23 cellular contexts compared by ENCODE assay signal in the genomic region with DNA sequence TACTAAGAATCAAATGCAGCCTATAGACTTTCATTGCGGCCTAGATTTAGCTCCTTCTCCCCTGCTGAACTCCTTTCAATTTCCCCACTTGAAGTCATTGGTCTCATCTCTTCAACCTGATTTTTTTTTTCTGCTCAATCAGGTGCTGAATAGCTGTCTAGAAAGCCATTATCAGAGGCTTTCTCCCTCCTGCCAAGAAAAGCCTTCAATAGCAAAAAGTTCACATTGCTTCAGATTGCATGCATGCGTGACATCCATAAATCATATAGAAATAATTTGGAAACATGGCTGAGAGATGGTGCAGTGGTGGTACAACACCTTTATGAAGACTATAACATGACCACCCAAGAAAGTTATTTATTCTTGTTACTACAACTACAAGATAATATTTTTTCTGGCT.
DNase-seq lines count a peak whose midpoint lies in the region; ATAC-seq, FAIRE-seq and TF ChIP-seq lines count a peak whose summit lies in the region.
"Had no signal": no experiment of that assay in that cellular context is flagged by ENCODE, and none has a peak within 500 bp of the region (broad histone marks: within the 10 kb centered on the region; RNA-seq: fewer than 3 reads in every experiment).

No MANE protein-coding gene starts in this region.

- H3K4me1 ChIP-seq in A549 = 0 out of 3 replicates have a peak, but pooled peaks cover 3% of the 10 kb centered on the region
- H3K4me1 ChIP-seq: BE2C; BLaER1 treated with 17β-estradiol and CSF1 and Interleukin-3, amounts not matched to agents 10 nM and 100 nM; HAP-1 had no signal

- no peak for TF ChIP-seq EP300 in A549 (IDR thresholded peaks at IDR 0.05)

- no peak for ATAC-seq in A549
- ATAC-seq: GM23338 had no signal

- TF ChIP-seq CTCF in A549 (IDR thresholded peaks at IDR 0.05) (no peak), brain (conservative IDR thresholded peaks at IDR 0.05) (no peak)

- H3K36me3 ChIP-seq in MG63 = no peaks in the 10 kb centered on the region
- H3K36me3 ChIP-seq: BE2C; BLaER1 treated with 17β-estradiol and CSF1 and Interleukin-3, amounts not matched to agents 10 nM and 100 nM; HAP-1 had no signal

- CTCF ChIA-PET in A549 (lab: Yijun Ruan, JAX) = interaction anchor here (0.7 to 1.3 kb wide), 5 partner anchors 10 to 206 kb away, joined by 3 to 4 read pairs (median 3); no protein-coding TSS in a partner anchor

- H3K27me3 ChIP-seq in MG63 = no peaks in the 10 kb centered on the region
- H3K27me3 ChIP-seq: BE2C; BLaER1 treated with 17β-estradiol and CSF1 and Interleukin-3, amounts not matched to agents 10 nM and 100 nM had no signal

- H3K27ac ChIP-seq in A549 = no peak overlapping the region
- H3K27ac ChIP-seq: 22Rv1; BLaER1 treated with 17β-estradiol and CSF1 and Interleukin-3, amounts not matched to agents 10 nM and 100 nM had no signal

- H3K27me3 Mint-ChIP-seq in brain = no peaks in the 10 kb centered on the region
- H3K27me3 Mint-ChIP-seq: CD4-positive, alpha-beta T cell; CD8-positive, alpha-beta memory T cell had no signal

- H3K9me3 Mint-ChIP-seq in brain = no peaks in the 10 kb centered on the region
- H3K9me3 Mint-ChIP-seq: CD14-positive monocyte; CD4-positive, alpha-beta T cell; CD8-positive, alpha-beta memory T cell; GM23338; HFFc6 had no signal

- H3K9me3 ChIP-seq in A549 (no peaks in the 10 kb centered on the region), MG63 (peaks cover 4% of the 10 kb centered on the region; the same call in 1 of the 2 replicates)
- H3K9me3 ChIP-seq: BE2C; BLaER1 treated with 17β-estradiol and CSF1 and Interleukin-3, amounts not matched to agents 10 nM and 100 nM; HAP-1 had no signal

- peak overlapping the region in 3 of 5 experiments; percentile 6 to 45 (median 26) for H3K27ac Mint-ChIP-seq in brain
- H3K27ac Mint-ChIP-seq: CD14-positive monocyte; CD4-positive, alpha-beta T cell; CD8-positive, alpha-beta memory T cell; GM23338; HFFc6 had no signal

- no peak for TF ChIP-seq POLR2A in A549 (IDR thresholded peaks at IDR 0.05; ENCODE audit: low read length)

- 93% methylated on average over 2 of the region's 2 CpGs for WGBS in A549 (ENCODE audit: missing lambda C conversion rate)

- peak; percentile 56 for FAIRE-seq in A549 (lab: Jason Lieb, UNC)
- FAIRE-seq: A204.1, GM12891, GM18507 had no signal

- DNase-seq in A549 (ENCODE audit: low read depth in 1 of 2, low spot score in 1 of 2) (no peak), NCI-H69 (lab: John Stamatoyannopoulos, UW) (peak; percentile 8), NCI-H187 treated with DMSO at 0.1 percent for 48 hours (lab: John Stamatoyannopoulos, UW) (no peak), MG63 (no peak)
- DNase-seq in activated CD8-positive, alpha-beta memory T cell treated with anti-CD3 and anti-CD28 coated beads for 24 hours = no peak
- DNase-seq: ACHN; AML-193; BE2C; CD4-positive, alpha-beta T cell; CD8-positive, alpha-beta memory T cell; DMS53; DMS79 treated with DMSO at 0.1 percent for 48 hours; GF-D8; HFFc6 had no signal

- no peak for TF ChIP-seq RAD21 in A549 (conservative IDR thresholded peaks at IDR 0.05 in 1 of 2, IDR thresholded peaks at IDR 0.05 in 1 of 2)

- H3K4me3 Mint-ChIP-seq in brain = no peak overlapping the region
- H3K4me3 Mint-ChIP-seq: CD14-positive monocyte; CD4-positive, alpha-beta T cell; CD8-positive, alpha-beta memory T cell; GM23338; HFFc6 had no signal

- no peaks in the 10 kb centered on the region for H3K36me3 Mint-ChIP-seq in brain
- H3K36me3 Mint-ChIP-seq: CD14-positive monocyte; CD8-positive, alpha-beta memory T cell had no signal

- POLR2A ChIA-PET in A549 (lab: Yijun Ruan, JAX) = no interaction called here

- no peak overlapping the region for H3K4me2 ChIP-seq in A549
- H3K4me2 ChIP-seq: BLaER1 treated with 17β-estradiol and CSF1 and Interleukin-3, amounts not matched to agents 10 nM and 100 nM; GM23338 had no signal

- H3K4me1 Mint-ChIP-seq in brain = peaks cover 34% of the 10 kb centered on the region
- H3K4me1 Mint-ChIP-seq: CD14-positive monocyte; CD8-positive, alpha-beta memory T cell; GM23338 had no signal

- H3K4me3 ChIP-seq in A549 = no peak overlapping the region
- H3K4me3 ChIP-seq in MG63 = no peak overlapping the region
- H3K4me3 ChIP-seq: BLaER1 treated with 17β-estradiol and CSF1 and Interleukin-3, amounts not matched to agents 10 nM and 100 nM; GM23338; HAP-1 had no signal

TF ChIP-seq in A549, 52 proteins besides CTCF, POLR2A, EP300 and RAD21:
- TF ChIP-seq JUNB (IDR thresholded peaks at IDR 0.05) (no peak), ZFP36 (IDR thresholded peaks at IDR 0.05; ENCODE audit: borderline replicate concordance, partially characterized antibody) (no peak), CEBPB (IDR thresholded peaks at IDR 0.05) (no peak), BCL3 (IDR thresholded peaks at IDR 0.05) (no peak), KDM1A (IDR thresholded peaks at IDR 0.05; ENCODE audit: low read depth) (no peak)
- TF ChIP-seq, protein P1, sequence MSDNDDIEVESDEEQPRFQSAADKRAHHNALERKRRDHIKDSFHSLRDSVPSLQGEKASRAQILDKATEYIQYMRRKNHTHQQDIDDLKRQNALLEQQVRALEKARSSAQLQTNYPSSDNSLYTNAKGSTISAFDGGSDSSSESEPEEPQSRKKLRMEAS (IDR thresholded peaks at IDR 0.05) = no peak
TF ChIP-seq in A549: peak in this region for 0.
